Comparison of ENCODE assay signal across 13 cellular contexts in genomic region chr17:43316522-43317142, GRCh38.
A peak's percentile ranks its signal among the peaks of the same experiment; 100 is the strongest.
DNase-seq lines count a peak whose midpoint lies in the region; TF ChIP-seq lines count a peak whose summit lies in the region.
"Had no signal": no experiment of that assay in that cellular context is flagged by ENCODE, and none has a peak within 500 bp of the region (broad histone marks: within the 10 kb centered on the region; RNA-seq: fewer than 3 reads in every experiment).

No MANE protein-coding gene starts in this region.

- no peak overlapping the region for H3K4me3 Mint-ChIP-seq in osteocyte (ENCODE audit: unreplicated experiment)

- no peaks in the 10 kb centered on the region for H3K36me3 Mint-ChIP-seq in osteocyte (ENCODE audit: unreplicated experiment)

- H3K27ac Mint-ChIP-seq in osteocyte (ENCODE audit: unreplicated experiment), result peak overlapping the region; percentile 52
- H3K27ac Mint-ChIP-seq: stimulated activated memory B cell treated with anti-CD40 and anti-IgM and Interleukin-4, amounts not matched to agents 10 μg/mL and 1 μg/mL and 100 μg/mL, for 72 hours had no signal

- peak; percentile 30 for DNase-seq in activated CD4-positive, alpha-beta T cell treated with anti-CD3 and anti-CD28 coated beads for 48 hours
- no peak for DNase-seq in activated CD4-positive, alpha-beta T cell treated with anti-CD3 and anti-CD28 coated beads for 1 hour
- DNase-seq in NT2/D1 (ENCODE audit: low read depth, low spot score) (no peak), ecto neural progenitor cell (ENCODE audit: low spot score) (peak; percentile 60), osteocyte (ENCODE audit: extremely low spot score, unreplicated experiment) (peak; percentile 32), A172 (ENCODE audit: low spot score) (no peak), OCI-M1 (lab: John Stamatoyannopoulos, UW) (no peak), SJCRH30 (no peak)
- DNase-seq: 8988T, DMS79, NCI-H2081 had no signal

- peak overlapping the region; percentile 26 for H3K9ac ChIP-seq in NT2/D1 (ENCODE audit: insufficient read length, low read depth)

- H3K4me3 ChIP-seq in NT2/D1 (ENCODE audit: insufficient read length, low read depth) (no peak overlapping the region), SJCRH30 (no peak overlapping the region)
- H3K4me3 ChIP-seq: ascending aorta had no signal

- no peaks in the 10 kb centered on the region for H3K9me3 Mint-ChIP-seq in osteocyte (ENCODE audit: unreplicated experiment)

- no peaks in the 10 kb centered on the region for H3K27me3 ChIP-seq in NT2/D1 (ENCODE audit: insufficient read depth, insufficient read length)
- no peaks in the 10 kb centered on the region for H3K27me3 ChIP-seq in SJCRH30
- H3K27me3 ChIP-seq: ascending aorta had no signal

- no peak for TF ChIP-seq CTCF in osteocyte (IDR thresholded peaks at IDR 0.05)

- no peaks in the 10 kb centered on the region for H3K27me3 Mint-ChIP-seq in osteocyte (ENCODE audit: unreplicated experiment)
- H3K27me3 Mint-ChIP-seq: stimulated activated memory B cell treated with anti-CD40 and anti-IgM and Interleukin-4, amounts not matched to agents 10 μg/mL and 1 μg/mL and 100 μg/mL, for 72 hours had no signal

- H3K4me1 ChIP-seq in NT2/D1 (ENCODE audit: insufficient read depth, insufficient read length) (no peaks in the 10 kb centered on the region), SJCRH30 (no peaks in the 10 kb centered on the region)

- H3K9me3 ChIP-seq in NT2/D1 (ENCODE audit: insufficient read depth, low read length) (peaks cover 34% of the 10 kb centered on the region), SJCRH30 (replicated peaks) (0 out of 2 replicates have a peak, but pooled peaks cover 3% of the 10 kb centered on the region)
- H3K9me3 ChIP-seq: ascending aorta had no signal

- H3K27ac ChIP-seq in SJCRH30, result no peak overlapping the region
- H3K27ac ChIP-seq: ascending aorta had no signal

- H3K36me3 ChIP-seq in NT2/D1 (ENCODE audit: insufficient read depth, insufficient read length, low read length) (peaks cover 4% of the 10 kb centered on the region), SJCRH30 (no peaks in the 10 kb centered on the region)
- H3K36me3 ChIP-seq: ascending aorta had no signal

- H3K4me1 Mint-ChIP-seq in osteocyte (ENCODE audit: unreplicated experiment), result peaks cover 7% of the 10 kb centered on the region

Comparison
In these comparisons a context has a peak if more than half of its experiments do, and no peak if none do; other contexts are left out.
1. DNase-seq: peak in activated CD4-positive, alpha-beta T cell treated with anti-CD3 and anti-CD28 coated beads for 48 hours (single experiment), ecto neural progenitor cell (single experiment) and osteocyte (single experiment); none in activated CD4-positive, alpha-beta T cell treated with anti-CD3 and anti-CD28 coated beads for 1 hour (single experiment), NT2/D1 (single experiment), A172 (single experiment), OCI-M1 (single experiment) and SJCRH30 (0 of 2).